13 cellular contexts compared by ENCODE assay signal in the genomic region with DNA sequence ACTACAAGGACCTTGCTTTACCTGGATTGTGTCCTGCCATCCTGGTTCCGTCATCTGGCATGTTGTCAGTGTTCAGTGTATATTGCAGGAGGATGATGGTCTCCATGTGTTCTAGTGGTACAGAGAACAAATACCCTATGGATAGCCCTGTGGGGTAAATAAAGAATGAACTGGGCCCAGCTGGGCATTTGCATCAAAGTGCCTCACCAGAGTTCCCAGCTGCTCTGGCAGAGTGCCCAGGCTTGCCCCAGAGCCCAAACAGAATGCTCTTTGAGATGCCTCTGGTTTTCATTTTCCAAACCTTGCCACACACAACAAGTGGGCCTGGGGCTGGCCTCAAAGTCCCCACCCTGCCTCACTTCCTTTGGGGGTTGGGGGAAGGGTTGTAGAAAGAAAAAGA.
DNase-seq lines count a peak whose midpoint lies in the region; ATAC-seq, FAIRE-seq and TF ChIP-seq lines count a peak whose summit lies in the region.
"Had no signal": no experiment of that assay in that cellular context is flagged by ENCODE, and none has a peak within 500 bp of the region (broad histone marks: within the 10 kb centered on the region; RNA-seq: fewer than 3 reads in every experiment).

No MANE protein-coding gene starts in this region.

- no peak overlapping the region for H3K27ac ChIP-seq in right atrium auricular region
- H3K27ac ChIP-seq: Peyer's patch had no signal

- TF ChIP-seq CTCF in right atrium auricular region (IDR thresholded peaks at IDR 0.05) = no peak

- DNase-seq in Right ventricle myocardium inferior (ENCODE audit: missing footprints) (peak; percentile 70), right atrium auricular region (ENCODE audit: low spot score) (no peak), NCI-H526 (lab: John Stamatoyannopoulos, UW) (peak; percentile 71 to 86), frontal cortex (ENCODE audit: low spot score in 2 of 2) (peak; percentile 28 to 30), urothelium cell line (ENCODE audit: low spot score) (peak; percentile 20), HuH-7 (ENCODE audit: low spot score) (no peak), MG63 (no peak)
- DNase-seq in activated effector memory CD4-positive, alpha-beta T cell treated with anti-CD3 and anti-CD28 coated beads, Interleukin-2, amount 50 U/mL, for 16 hours = no peak
- DNase-seq: activated CD4-positive, alpha-beta T cell treated with anti-CD3 and anti-CD28 coated beads, Interleukin-2, amount 50 U/mL, for 1 hour; glutamatergic neuron; stimulated activated CD4-positive, alpha-beta T cell treated with anti-CD3 and anti-CD28 coated beads, Interleukin-4, amount 100 ng/mL, for 1 hour had no signal

- H3K4me3 ChIP-seq in right atrium auricular region (no peak overlapping the region), MG63 (no peak overlapping the region)
- H3K4me3 ChIP-seq: HAP-1, Peyer's patch had no signal

- peaks cover 0 to 4% of the 10 kb centered on the region in 2 donors for H3K4me1 ChIP-seq in right atrium auricular region
- H3K4me1 ChIP-seq: HAP-1, Peyer's patch had no signal

- H3K36me3 ChIP-seq in right atrium auricular region (no peaks in the 10 kb centered on the region), MG63 (no peaks in the 10 kb centered on the region)
- H3K36me3 ChIP-seq: HAP-1, Peyer's patch had no signal

- ATAC-seq in Right ventricle myocardium inferior = no peak

- intact Hi-C loops in Right ventricle myocardium inferior (cut with DNase I) = no loop called here

- H3K9me3 ChIP-seq in right atrium auricular region = no peaks in the 10 kb centered on the region
- H3K9me3 ChIP-seq in MG63 = no peaks in the 10 kb centered on the region
- H3K9me3 ChIP-seq: HAP-1, Peyer's patch had no signal

- FAIRE-seq in frontal cortex (lab: Jason Lieb, UNC) = no peak
- FAIRE-seq in urothelium cell line (lab: Jason Lieb, UNC) = no peak

- H3K27me3 ChIP-seq in right atrium auricular region (no peaks in the 10 kb centered on the region), MG63 (no peaks in the 10 kb centered on the region)
- H3K27me3 ChIP-seq: Peyer's patch had no signal

Comparison
In these comparisons a context has a peak if more than half of its experiments do, and no peak if none do; other contexts are left out.
1. DNase-seq: peak in Right ventricle myocardium inferior (single experiment), NCI-H526 (2 of 2), frontal cortex (2 of 2) and urothelium cell line (single experiment); none in right atrium auricular region (single experiment), activated effector memory CD4-positive, alpha-beta T cell treated with anti-CD3 and anti-CD28 coated beads, Interleukin-2, amount 50 U/mL, for 16 hours (single experiment), HuH-7 (single experiment) and MG63 (single experiment).